In genomic region chr12:54373619-54374554, GRCh38 we compare ENCODE assay signal across 16 cellular contexts. TPM values are rescaled to one million over a fixed set of nuclear protein-coding genes. Genes with fewer than 3 reads are reported as not detected.
DNase-seq lines count a peak whose midpoint lies in the region; ATAC-seq and TF ChIP-seq lines count a peak whose summit lies in the region.
"Had no signal": no experiment of that assay in that cellular context is flagged by ENCODE, and none has a peak within 500 bp of the region (broad histone marks: within the 10 kb centered on the region; RNA-seq: fewer than 3 reads in every experiment).

No MANE protein-coding gene starts in this region.

- intact Hi-C loops in mammary epithelial cell (cut with micrococcal nuclease) (no loop called here), sigmoid colon (cut with DNase I) (loop anchor here (10.0 kb wide), 1 partner anchor 369 kb away; the partner anchor contains the start of genes HOXC8 and HOXC9), aorta (cut with DNase I) (no loop called here)

- H3K4me3 ChIP-seq in BLaER1 treated with 17β-estradiol and CSF1 and Interleukin-3, amounts not matched to agents 10 nM and 100 nM, result peak overlapping the region in 4 of 10 experiments; percentile 6 to 20 (median 18); a peak in 4 of 20 replicates
- H3K4me3 ChIP-seq in KMS-11 (IDR thresholded peaks at IDR 0.05; ENCODE audit: insufficient read depth, low read depth, low read length) (no peak overlapping the region), mammary epithelial cell (replicated peaks in 1 of 3; ENCODE audit: insufficient read depth in 1 of 3, low read depth in 2 of 3, low read length in 3 of 3) (no peak overlapping the region), sigmoid colon (no peak overlapping the region), aorta (ENCODE audit: low read length in 2 of 2) (no peak overlapping the region)

- H2AFZ ChIP-seq in KMS-11 (ENCODE audit: low read depth) (no peak overlapping the region), mammary epithelial cell (ENCODE audit: low read depth, low read length) (no peak overlapping the region)

- TF ChIP-seq EP300 in sigmoid colon (IDR thresholded peaks at IDR 0.05), result no peak

- dilution Hi-C loops in mammary epithelial cell (cut with HindIII; ENCODE audit: low sequenced_read_pairs), result loop anchor here (25.0 kb wide), 1 partner anchor 362 kb away; the partner anchor contains the start of genes HOXC8 and HOXC9

- no peak for ATAC-seq in aorta (ENCODE audit: low FRiP score)
- no peak for ATAC-seq in naive thymus-derived CD8-positive, alpha-beta T cell
- ATAC-seq: CD8-positive, alpha-beta T cell had no signal

- DNase-seq in mammary epithelial cell, result peak; percentile 64
- DNase-seq in sigmoid colon, result no peak
- DNase-seq in aorta, result no peak
- no peak for DNase-seq in NCI-H1436 (lab: John Stamatoyannopoulos, UW)
- DNase-seq in naive thymus-derived CD8-positive, alpha-beta T cell, result no peak
- no peak for DNase-seq in AG08396 (ENCODE audit: low spot score)
- DNase-seq: CD8-positive, alpha-beta T cell; Kasumi-1; NCI-H2107; stimulated activated CD8-positive, alpha-beta memory T cell treated with anti-CD3 and anti-CD28 coated beads, Interleukin-4, amount 100 ng/mL, for 48 hours; T-helper 9 cell had no signal

- H3K36me3 ChIP-seq in BLaER1 treated with 17β-estradiol and CSF1 and Interleukin-3, amounts not matched to agents 10 nM and 100 nM, result peaks cover 5 to 80% (median 54%) of the 10 kb centered on the region in 11 experiments; a peak in 19 of 22 replicates
- H3K36me3 ChIP-seq in KMS-11 (ENCODE audit: insufficient read depth), result no peaks in the 10 kb centered on the region
- peaks cover 32% of the 10 kb centered on the region for H3K36me3 ChIP-seq in mammary epithelial cell (ENCODE audit: insufficient read depth, low read length)
- no peaks in the 10 kb centered on the region for H3K36me3 ChIP-seq in sigmoid colon
- no peaks in the 10 kb centered on the region for H3K36me3 ChIP-seq in aorta (ENCODE audit: control insufficient read depth in 1 of 2, insufficient read depth in 2 of 2, low read length in 1 of 2)
- H3K36me3 ChIP-seq: neutrophil had no signal

- POLR2A ChIA-PET in naive thymus-derived CD8-positive, alpha-beta T cell (lab: Charles Lee), result interaction anchor here (0.6 kb wide), 2 partner anchors 13 to 30 kb away, joined by 3 read pairs; no protein-coding TSS in a partner anchor

- peak overlapping the region; percentile 25 to 73 (median 57); a peak in 15 of 22 replicates for H3K9ac ChIP-seq in BLaER1 treated with 17β-estradiol and CSF1 and Interleukin-3, amounts not matched to agents 10 nM and 100 nM
- no peak overlapping the region for H3K9ac ChIP-seq in KMS-11
- no peak overlapping the region for H3K9ac ChIP-seq in mammary epithelial cell (ENCODE audit: insufficient read depth, low read length)

- TF ChIP-seq POLR2A in sigmoid colon (IDR thresholded peaks at IDR 0.05), result no peak

- peaks cover 79 to 99% (median 97%) of the 10 kb centered on the region in 10 experiments for H3K4me1 ChIP-seq in BLaER1 treated with 17β-estradiol and CSF1 and Interleukin-3, amounts not matched to agents 10 nM and 100 nM
- H3K4me1 ChIP-seq in KMS-11 (ENCODE audit: low read depth, poor library complexity, severe bottlenecking) (peaks cover 18% of the 10 kb centered on the region), mammary epithelial cell (ENCODE audit: insufficient read depth, low read length) (peaks cover 45% of the 10 kb centered on the region), sigmoid colon (peaks cover 0 to 52% (median 46%) of the 10 kb centered on the region in 4 donors), aorta (ENCODE audit: control insufficient read depth in 1 of 2, insufficient read depth in 2 of 2, low read length in 2 of 2) (no peaks in the 10 kb centered on the region)

- H3K9me3 ChIP-seq in BLaER1 treated with 17β-estradiol and CSF1 and Interleukin-3, amounts not matched to agents 10 nM and 100 nM (replicated peaks in 1 of 11), result no peaks in the 10 kb centered on the region
- no peaks in the 10 kb centered on the region for H3K9me3 ChIP-seq in mammary epithelial cell (replicated peaks; ENCODE audit: insufficient read depth, low read length)
- H3K9me3 ChIP-seq in sigmoid colon, result no peaks in the 10 kb centered on the region
- H3K9me3 ChIP-seq in aorta (ENCODE audit: control insufficient read depth, low read length), result no peaks in the 10 kb centered on the region
- H3K9me3 ChIP-seq: neutrophil had no signal

- in situ Hi-C loops in mammary epithelial cell (cut with MboI; ENCODE audit: low sequenced_read_pairs in 2 of 2), result loop anchor here (25.0 kb wide), 1 partner anchor 362 kb away; the partner anchor contains the start of genes HOXC8 (in 2 of the 2) and HOXC9 (in 2 of the 2)

- no peaks in the 10 kb centered on the region for H3K9me3 Mint-ChIP-seq in naive thymus-derived CD8-positive, alpha-beta T cell
- H3K9me3 Mint-ChIP-seq: CD8-positive, alpha-beta T cell had no signal

- WGBS in mammary epithelial cell (ENCODE audit: low coverage, missing lambda C conversion rate), result 55% methylated on average over 10 of the region's 10 CpGs
- 34 to 86% methylated on average over 10 of the region's 10 CpGs for WGBS in sigmoid colon, 2 donors
- WGBS in aorta, 2 donors, result 94% methylated on average over 10 of the region's 10 CpGs

- BruUV-seq in mammary epithelial cell (replicated peaks; lab: Mats Ljungman, UMichigan), result no TSS peak

- H3K79me2 ChIP-seq in KMS-11 (ENCODE audit: insufficient read depth, low read depth) (no peaks in the 10 kb centered on the region), mammary epithelial cell (ENCODE audit: insufficient read depth, low read length) (peaks cover 43% of the 10 kb centered on the region)

- CTCF ChIA-PET in mammary epithelial cell (lab: Charles Lee; ENCODE audit: low non-redundant PET), result no interaction called here

- TF ChIP-seq CTCF in KMS-11 (conservative IDR thresholded peaks at IDR 0.05; ENCODE audit: low read depth, low read length) (no peak), mammary epithelial cell (conservative IDR thresholded peaks at IDR 0.05 in 1 of 2, IDR thresholded peaks at IDR 0.05 in 1 of 2; ENCODE audit: extremely low read depth in 1 of 2, insufficient read depth in 1 of 2, low read depth in 1 of 2, low read length in 2 of 2) (no peak), sigmoid colon (IDR thresholded peaks at IDR 0.05) (no peak)

- H3K27me3 ChIP-seq in BLaER1 treated with 17β-estradiol and CSF1 and Interleukin-3, amounts not matched to agents 10 nM and 100 nM, result peaks cover 0 to 10% (median 0%) of the 10 kb centered on the region in 11 experiments; a peak in 5 of 22 replicates
- peaks cover 7% of the 10 kb centered on the region; the same call in 1 of the 2 replicates for H3K27me3 ChIP-seq in KMS-11 (ENCODE audit: insufficient read depth, low read depth)
- H3K27me3 ChIP-seq in mammary epithelial cell (ENCODE audit: insufficient read depth, low read length), result no peaks in the 10 kb centered on the region
- H3K27me3 ChIP-seq in sigmoid colon, result no peaks in the 10 kb centered on the region
- no peaks in the 10 kb centered on the region for H3K27me3 ChIP-seq in aorta (ENCODE audit: control insufficient read depth in 1 of 2, insufficient read depth in 2 of 2, low read length in 1 of 2)
- H3K27me3 ChIP-seq: neutrophil had no signal

- no peak overlapping the region for H3K27ac Mint-ChIP-seq in naive thymus-derived CD8-positive, alpha-beta T cell
- H3K27ac Mint-ChIP-seq: activated naive CD8-positive, alpha-beta T cell; CD8-positive, alpha-beta T cell had no signal

- H3K4me3 Mint-ChIP-seq in naive thymus-derived CD8-positive, alpha-beta T cell, result no peak overlapping the region
- H3K4me3 Mint-ChIP-seq: activated naive CD8-positive, alpha-beta T cell; CD8-positive, alpha-beta T cell had no signal

- H3K27ac ChIP-seq in BLaER1 treated with 17β-estradiol and CSF1 and Interleukin-3, amounts not matched to agents 10 nM and 100 nM, result peak overlapping the region; percentile 6 to 72 (median 66); a peak in 18 of 22 replicates
- H3K27ac ChIP-seq in KMS-11 (no peak overlapping the region), mammary epithelial cell (ENCODE audit: insufficient read depth, low read depth, low read length) (peak overlapping the region; percentile 59), sigmoid colon (peak overlapping the region; percentile 25 to 81 (median 36)), aorta (ENCODE audit: low read depth in 1 of 2, low read length in 2 of 2) (no peak overlapping the region)
- H3K27ac ChIP-seq: neutrophil had no signal

- no peaks in the 10 kb centered on the region for H3K27me3 Mint-ChIP-seq in naive thymus-derived CD8-positive, alpha-beta T cell
- H3K27me3 Mint-ChIP-seq: activated naive CD8-positive, alpha-beta T cell had no signal

- H4K20me1 ChIP-seq in BLaER1 treated with 17β-estradiol and CSF1 and Interleukin-3, amounts not matched to agents 10 nM and 100 nM, result peaks cover 0 to 63% (median 6%) of the 10 kb centered on the region in 11 experiments; a peak in 12 of 22 replicates
- H4K20me1 ChIP-seq in KMS-11 (ENCODE audit: insufficient read depth) (no peaks in the 10 kb centered on the region), mammary epithelial cell (ENCODE audit: insufficient read depth, low read length) (no peaks in the 10 kb centered on the region)

- no peaks in the 10 kb centered on the region for H3K36me3 Mint-ChIP-seq in naive thymus-derived CD8-positive, alpha-beta T cell
- H3K36me3 Mint-ChIP-seq: activated naive CD8-positive, alpha-beta T cell; CD8-positive, alpha-beta T cell had no signal

- peak overlapping the region; percentile 84 to 99 (median 95) for H3K4me2 ChIP-seq in BLaER1 treated with 17β-estradiol and CSF1 and Interleukin-3, amounts not matched to agents 10 nM and 100 nM
- peak overlapping the region; percentile 11; the same call in 1 of the 2 replicates for H3K4me2 ChIP-seq in KMS-11
- no peak overlapping the region for H3K4me2 ChIP-seq in mammary epithelial cell (ENCODE audit: insufficient read depth, low read depth, low read length)

- H3K4me1 Mint-ChIP-seq in naive thymus-derived CD8-positive, alpha-beta T cell, result peaks cover 12 to 27% (median 20%) of the 10 kb centered on the region in 4 donors

RNA-seq across cellular contexts. Expression of gene GPR84, which starts 9.6 kb away (rescaled TPM):
- under 1 TPM; 0.17 to 0.33 TPM for total RNA-seq in mammary epithelial cell
- polyA plus RNA-seq in mammary epithelial cell, result 0.11 TPM
- polyA minus RNA-seq in mammary epithelial cell, result not detected
- under 1 TPM in 1 of 4 donors, not detected in 3; 0.54 TPM for total RNA-seq in sigmoid colon
- under 1 TPM; 0.60 to 0.92 (median 0.69) TPM for polyA plus RNA-seq in sigmoid colon
- 1 to 10 TPM; 1.9 TPM for total RNA-seq in aorta
- under 1 TPM in 1 of 2 donors, not detected in 1; 0.38 TPM for polyA plus RNA-seq in aorta
- total RNA-seq in naive thymus-derived CD8-positive, alpha-beta T cell, result not detected
- polyA plus RNA-seq in naive thymus-derived CD8-positive, alpha-beta T cell, result not detected
- total RNA-seq: CD8-positive, alpha-beta T cell; glomerular endothelial cell had no signal

RNA-seq across cellular contexts. Expression of gene ZNF385A, which starts 10.6 kb away (rescaled TPM):
- total RNA-seq in mammary epithelial cell, result 100 to 1,000 TPM in 1 of 2 donors, 10 to 100 TPM in 1; 16.0 to 102 TPM
- polyA plus RNA-seq in mammary epithelial cell, result 11.7 TPM
- polyA minus RNA-seq in mammary epithelial cell, result 124 TPM
- total RNA-seq in sigmoid colon, result 10 to 100 TPM in 2 of 4 donors, 1 to 10 TPM in 2; 5.6 to 18.6 (median 10.6) TPM
- 10 to 100 TPM in 1 of 3 donors, 1 to 10 TPM in 2; 4.4 to 19.2 (median 7.0) TPM for polyA plus RNA-seq in sigmoid colon
- total RNA-seq in aorta, result 10 to 100 TPM; 22.2 to 27.6 TPM
- 10 to 100 TPM in 1 of 2 donors, 1 to 10 TPM in 1; 4.1 to 11.5 TPM for polyA plus RNA-seq in aorta
- 1 to 10 TPM; 1.7 to 3.2 TPM for total RNA-seq in naive thymus-derived CD8-positive, alpha-beta T cell
- polyA plus RNA-seq in naive thymus-derived CD8-positive, alpha-beta T cell, result under 1 TPM in 1 of 3 donors, not detected in 2; 0.42 TPM

RNA-seq across cellular contexts. Expression of gene ITGA5, which starts 45.2 kb away (rescaled TPM):
- total RNA-seq in mammary epithelial cell (100 to 1,000 TPM in 1 of 2 donors, 10 to 100 TPM in 1; 74.2 to 128 TPM), sigmoid colon (100 to 1,000 TPM; 200 to 765 (median 459) TPM), aorta (1,000 to 10,000 TPM in 1 of 2 donors, 100 to 1,000 TPM in 1; 241 to 1,416 TPM)
- polyA plus RNA-seq in mammary epithelial cell (119 TPM), sigmoid colon (10 to 100 TPM in 1 of 3 donors, 1 to 10 TPM in 2; 7.4 to 92.7 (median 7.8) TPM), aorta (100 to 1,000 TPM in 1 of 2 donors, 10 to 100 TPM in 1; 26.5 to 464 TPM)
- 238 TPM for polyA minus RNA-seq in mammary epithelial cell
- 100 to 1,000 TPM; 126 to 127 TPM for total RNA-seq in naive thymus-derived CD8-positive, alpha-beta T cell
- 10 to 100 TPM; 13.4 to 44.5 (median 19.7) TPM for polyA plus RNA-seq in naive thymus-derived CD8-positive, alpha-beta T cell

RNA-seq across cellular contexts. Expression of gene COPZ1, which starts 49.0 kb away (rescaled TPM):
- 100 to 1,000 TPM; 113 to 155 TPM for total RNA-seq in mammary epithelial cell
- polyA plus RNA-seq in mammary epithelial cell, result 172 TPM
- polyA minus RNA-seq in mammary epithelial cell, result 168 TPM
- total RNA-seq in sigmoid colon, result 10 to 100 TPM; 39.6 to 74.2 (median 61.2) TPM
- 100 to 1,000 TPM; 114 to 155 (median 147) TPM for polyA plus RNA-seq in sigmoid colon
- 10 to 100 TPM; 71.5 to 72.1 TPM for total RNA-seq in aorta
- 10 to 100 TPM; 54.1 to 63.0 TPM for polyA plus RNA-seq in aorta
- 10 to 100 TPM; 79.0 to 83.5 TPM for total RNA-seq in naive thymus-derived CD8-positive, alpha-beta T cell
- polyA plus RNA-seq in naive thymus-derived CD8-positive, alpha-beta T cell, result 100 to 1,000 TPM; 128 to 152 (median 132) TPM

Comparison
In these comparisons a context has a peak if more than half of its experiments do, and no peak if none do; other contexts are left out.
1. H3K27ac ChIP-seq: peak in BLaER1 treated with 17β-estradiol and CSF1 and Interleukin-3, amounts not matched to agents 10 nM and 100 nM (11 of 11), mammary epithelial cell (single experiment) and sigmoid colon (4 of 4); none in KMS-11 (single experiment) and aorta (0 of 2).
2. H3K9ac ChIP-seq: peak in BLaER1 treated with 17β-estradiol and CSF1 and Interleukin-3, amounts not matched to agents 10 nM and 100 nM (11 of 11); none in KMS-11 (single experiment) and mammary epithelial cell (single experiment).